In the genomic region with DNA sequence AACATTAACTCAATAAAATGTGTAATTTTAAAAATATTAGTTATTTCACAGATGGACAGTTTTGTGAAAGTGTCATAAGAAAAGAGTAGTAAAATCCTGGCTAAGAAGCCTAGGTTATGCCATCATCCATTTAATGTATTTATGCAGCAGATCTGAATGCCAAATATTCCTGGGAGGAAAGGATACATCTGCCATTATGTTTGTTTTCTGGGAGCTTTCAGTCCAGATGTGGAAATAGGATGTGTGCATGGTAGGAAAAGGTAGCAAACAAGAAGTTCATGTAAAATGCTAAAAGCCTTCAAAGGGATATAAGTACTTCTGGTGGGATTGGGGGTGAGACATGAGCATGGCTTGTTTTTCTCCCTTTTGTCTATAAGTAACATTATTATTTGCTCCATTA, we compare ENCODE assay signal across 11 cellular contexts. TPM values are rescaled to one million over a fixed set of nuclear protein-coding genes. Genes with fewer than 3 reads are reported as not detected.
"Had no signal": no experiment of that assay in that cellular context is flagged by ENCODE, and none has a peak within 500 bp of the region (broad histone marks: within the 10 kb centered on the region; RNA-seq: fewer than 3 reads in every experiment).

No MANE protein-coding gene starts in this region.

- DNase-seq: H7, HFFc6, KBM-7 had no signal

- H2AFZ ChIP-seq: GM23338 had no signal

- H3K36me3 ChIP-seq: HAP-1 had no signal

- H3K4me2 ChIP-seq: GM23338 had no signal

- ATAC-seq: GM23338, HCT116, HepG2 had no signal

- FAIRE-seq: H1, HepG2 had no signal

- H3K9me3 ChIP-seq: HAP-1 had no signal

- H3K4me1 ChIP-seq: HAP-1 had no signal

- H3K27ac ChIP-seq: HL-60 had no signal

- H3K4me3 ChIP-seq: GM23338, HAP-1 had no signal

RNA-seq across cellular contexts. Expression of a gene that starts 27.0 kb away (rescaled TPM):
- total RNA-seq: GM23338, HepG2, HT1080 had no signal
- polyA plus RNA-seq: GM23338, HepG2, IgD-negative memory B cell had no signal
